In the genomic region with DNA sequence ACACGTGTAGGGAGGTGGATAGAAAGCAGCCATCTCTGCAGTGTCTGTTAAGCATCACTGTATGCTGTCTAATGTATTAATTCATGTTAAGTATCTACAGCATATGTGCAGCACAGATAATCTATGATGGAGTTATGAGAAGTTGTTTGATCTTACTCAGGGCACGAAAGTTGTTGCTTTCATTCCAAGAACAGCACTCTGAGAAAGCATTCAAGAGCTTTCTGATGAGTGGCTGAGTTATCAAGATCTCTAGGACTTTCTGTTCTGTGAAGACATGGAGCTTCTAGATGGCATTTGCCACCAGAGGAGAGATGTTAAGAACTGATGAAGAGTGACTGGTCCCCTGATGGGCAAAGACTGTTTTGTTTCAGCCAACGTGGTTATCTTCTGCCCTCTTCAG, we compare ENCODE assay signal across 17 cellular contexts. TPM values are rescaled to one million over a fixed set of nuclear protein-coding genes. Genes with fewer than 3 reads are reported as not detected.
DNase-seq lines count a peak whose midpoint lies in the region; ATAC-seq lines count a peak whose summit lies in the region.
"Had no signal": no experiment of that assay in that cellular context is flagged by ENCODE, and none has a peak within 500 bp of the region (broad histone marks: within the 10 kb centered on the region; RNA-seq: fewer than 3 reads in every experiment).

No MANE protein-coding gene starts in this region.

- H3K36me3 Mint-ChIP-seq in activated T-cell treated with anti-CD3 and anti-CD28 coated beads, Interleukin-2, amount 50 U/mL, for 72 hours (ENCODE audit: insufficient read depth in 2 of 2) = no peaks in the 10 kb centered on the region
- no peaks in the 10 kb centered on the region for H3K36me3 Mint-ChIP-seq in activated T-cell treated with anti-CD3 and anti-CD28 coated beads, Interleukin-2, amount 50 U/mL, for 24 hours (ENCODE audit: low read depth)
- H3K36me3 Mint-ChIP-seq: CD4-positive, CD25-positive, alpha-beta regulatory T cell; CD8-positive, alpha-beta T cell had no signal

- peaks cover 20% of the 10 kb centered on the region for H3K27me3 Mint-ChIP-seq in activated T-cell treated with anti-CD3 and anti-CD28 coated beads, Interleukin-2, amount 50 U/mL, for 72 hours (ENCODE audit: low read depth)
- H3K27me3 Mint-ChIP-seq in activated T-cell treated with anti-CD3 and anti-CD28 coated beads, Interleukin-2, amount 50 U/mL, for 24 hours = no peaks in the 10 kb centered on the region
- H3K27me3 Mint-ChIP-seq: CD4-positive, CD25-positive, alpha-beta regulatory T cell had no signal

- H3K27ac Mint-ChIP-seq in activated T-cell treated with anti-CD3 and anti-CD28 coated beads, Interleukin-2, amount 50 U/mL, for 72 hours = no peak overlapping the region
- no peak overlapping the region for H3K27ac Mint-ChIP-seq in activated T-cell treated with anti-CD3 and anti-CD28 coated beads, Interleukin-2, amount 50 U/mL, for 24 hours
- H3K27ac Mint-ChIP-seq: B cell; CD8-positive, alpha-beta T cell; GM23338; H9 had no signal

- peaks cover 15% of the 10 kb centered on the region for H3K4me1 Mint-ChIP-seq in activated T-cell treated with anti-CD3 and anti-CD28 coated beads, Interleukin-2, amount 50 U/mL, for 72 hours (ENCODE audit: low read depth)
- peaks cover 19% of the 10 kb centered on the region for H3K4me1 Mint-ChIP-seq in activated T-cell treated with anti-CD3 and anti-CD28 coated beads, Interleukin-2, amount 50 U/mL, for 24 hours (ENCODE audit: low read depth)
- H3K4me1 Mint-ChIP-seq: B cell had no signal

- no peak overlapping the region for H3K4me3 Mint-ChIP-seq in activated T-cell treated with anti-CD3 and anti-CD28 coated beads, Interleukin-2, amount 50 U/mL, for 72 hours
- H3K4me3 Mint-ChIP-seq in activated T-cell treated with anti-CD3 and anti-CD28 coated beads, Interleukin-2, amount 50 U/mL, for 24 hours = no peak overlapping the region
- H3K4me3 Mint-ChIP-seq: B cell; CD4-positive, CD25-positive, alpha-beta regulatory T cell; CD8-positive, alpha-beta T cell; GM23338; H9 had no signal

- no peaks in the 10 kb centered on the region for H3K9me3 Mint-ChIP-seq in activated T-cell treated with anti-CD3 and anti-CD28 coated beads, Interleukin-2, amount 50 U/mL, for 72 hours
- H3K9me3 Mint-ChIP-seq in activated T-cell treated with anti-CD3 and anti-CD28 coated beads, Interleukin-2, amount 50 U/mL, for 24 hours = no peaks in the 10 kb centered on the region
- H3K9me3 Mint-ChIP-seq: CD4-positive, CD25-positive, alpha-beta regulatory T cell; CD8-positive, alpha-beta T cell had no signal

- DNase-seq in DMS 273 (lab: John Stamatoyannopoulos, UW; ENCODE audit: unreplicated experiment) (peak; percentile 45), DMS 273 treated with DMSO at 0.1 percent for 48 hours (lab: John Stamatoyannopoulos, UW) (no peak), superior temporal gyrus (ENCODE audit: extremely low spot score) (peak; percentile 23), NOMO-1 treated with dmso at 0.1 percent for 144 hours (lab: John Stamatoyannopoulos, UW; ENCODE audit: unreplicated experiment) (no peak)
- no peak for DNase-seq in activated T-cell treated with anti-CD3 and anti-CD28 coated beads, Interleukin-2, amount 50 U/mL, for 72 hours
- DNase-seq in activated T-cell treated with anti-CD3 and anti-CD28 coated beads, Interleukin-2, amount 50 U/mL, for 24 hours = no peak
- DNase-seq: Caco-2; CD8-positive, alpha-beta T cell; DMS53; DMS79 treated with DMSO at 0.1 percent for 48 hours; GF-D8; H9 had no signal

- ATAC-seq in activated T-cell treated with anti-CD3 and anti-CD28 coated beads, Interleukin-2, amount 50 U/mL, for 72 hours (replicated peaks in 1 of 2) = peak; percentile 54 to 59
- ATAC-seq: CD8-positive, alpha-beta T cell; HCT116 had no signal

RNA-seq across cellular contexts. Expression of a gene that starts 22.6 kb away (rescaled TPM):
- total RNA-seq in activated T-cell treated with anti-CD3 and anti-CD28 coated beads, Interleukin-2, amount 50 U/mL, for 72 hours = 10 to 100 TPM; 24.4 to 25.3 TPM
- total RNA-seq: G401 had no signal

Comparison
In these comparisons a context has a peak if more than half of its experiments do, and no peak if none do; other contexts are left out.
1. DNase-seq: peak in DMS 273 (single experiment) and superior temporal gyrus (single experiment); none in DMS 273 treated with DMSO at 0.1 percent for 48 hours (single experiment), activated T-cell treated with anti-CD3 and anti-CD28 coated beads, Interleukin-2, amount 50 U/mL, for 72 hours (0 of 2), activated T-cell treated with anti-CD3 and anti-CD28 coated beads, Interleukin-2, amount 50 U/mL, for 24 hours (single experiment) and NOMO-1 treated with dmso at 0.1 percent for 144 hours (single experiment).